ENCODE assay signal across 9 cellular contexts in the genomic region with DNA sequence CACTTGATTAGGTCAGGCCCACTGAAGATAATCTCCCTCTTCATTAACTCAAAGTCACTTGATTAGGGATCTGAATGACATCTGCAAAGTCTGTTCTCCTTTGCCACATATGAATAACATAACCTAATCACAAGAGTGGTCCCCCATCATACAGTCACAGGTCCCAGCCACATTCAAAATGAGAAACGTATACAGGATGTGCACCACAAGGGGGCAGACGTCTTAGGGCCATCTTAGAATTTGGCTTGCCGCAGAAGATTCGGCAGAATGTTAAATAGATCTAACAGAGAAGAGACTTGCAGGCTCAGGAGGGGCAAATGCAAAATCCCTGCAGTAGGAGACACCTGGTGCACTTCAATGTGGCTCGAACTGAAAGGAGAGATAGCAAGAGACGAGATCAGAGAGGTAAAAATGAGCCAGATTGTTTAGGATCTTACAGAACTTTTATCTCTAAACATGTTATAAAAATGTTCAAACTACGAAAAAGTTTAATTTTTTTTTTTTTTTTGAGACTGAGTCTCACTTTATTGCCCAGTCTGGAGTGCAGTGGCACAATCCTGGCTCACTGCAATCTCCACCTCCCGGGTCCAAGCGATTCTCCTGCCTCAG. TPM values are rescaled to one million over a fixed set of nuclear protein-coding genes. Genes with fewer than 3 reads are reported as not detected.
DNase-seq lines count a peak whose midpoint lies in the region; ATAC-seq and TF ChIP-seq lines count a peak whose summit lies in the region.
"Had no signal": no experiment of that assay in that cellular context is flagged by ENCODE, and none has a peak within 500 bp of the region (broad histone marks: within the 10 kb centered on the region; RNA-seq: fewer than 3 reads in every experiment).

No MANE protein-coding gene starts in this region.

- TF ChIP-seq CTCF in DOHH2 (IDR thresholded peaks at IDR 0.05; ENCODE audit: low read depth, low read length, poor library complexity, severe bottlenecking), result peak; percentile 92
- peak; percentile 88 to 93 for TF ChIP-seq CTCF in GM23338 (conservative IDR thresholded peaks at IDR 0.05; ENCODE audit: low read depth in 2 of 2)
- peak; percentile 80 for TF ChIP-seq CTCF in epithelial cell of esophagus (IDR thresholded peaks at IDR 0.05; ENCODE audit: insufficient read depth, low read depth, low read length, missing control alignments)
- peak; percentile 67 for TF ChIP-seq CTCF in neural crest cell (conservative IDR thresholded peaks at IDR 0.05)
- peak; percentile 74 for TF ChIP-seq CTCF in type B pancreatic cell (conservative IDR thresholded peaks at IDR 0.05)

- DNase-seq in GM23338 (ENCODE audit: low spot score), result peak; percentile 93
- DNase-seq in NCI-H69 (lab: John Stamatoyannopoulos, UW), result peak; percentile 49
- peak; percentile 35 to 38 for DNase-seq in activated CD8-positive, alpha-beta memory T cell treated with anti-CD3 and anti-CD28 coated beads for 4 hours (ENCODE audit: low read depth in 2 of 2)
- peak; percentile 61 for DNase-seq in epithelial cell of esophagus (ENCODE audit: low read depth)
- peak; percentile 46 for DNase-seq in neural crest cell (ENCODE audit: low read depth, low spot score)
- no peak for DNase-seq in type B pancreatic cell (ENCODE audit: extremely low spot score, unreplicated experiment)
- no peak for DNase-seq in HK-2 (ENCODE audit: unreplicated experiment)

- ATAC-seq in GM23338, result peak; percentile 72

- H3K27me3 Mint-ChIP-seq in GM23338 (ENCODE audit: insufficient read depth, low read depth, poor library complexity) (peaks cover 3% of the 10 kb centered on the region), neural crest cell (ENCODE audit: low read depth) (peaks cover 5% of the 10 kb centered on the region), type B pancreatic cell (peaks cover 12% of the 10 kb centered on the region)

- H3K4me1 Mint-ChIP-seq in GM23338 (peaks cover 25% of the 10 kb centered on the region), neural crest cell (peaks cover 7% of the 10 kb centered on the region), type B pancreatic cell (ENCODE audit: unreplicated experiment) (peaks cover 8% of the 10 kb centered on the region)

- peaks cover 13% of the 10 kb centered on the region for H3K4me1 ChIP-seq in DOHH2 (ENCODE audit: control insufficient read depth, low read length)
- H3K4me1 ChIP-seq in GM23338 (ENCODE audit: insufficient read depth), result peaks cover 15% of the 10 kb centered on the region

- H3K27ac Mint-ChIP-seq in GM23338, result no peak overlapping the region
- no peak overlapping the region for H3K27ac Mint-ChIP-seq in neural crest cell (ENCODE audit: unreplicated experiment)
- no peak overlapping the region for H3K27ac Mint-ChIP-seq in type B pancreatic cell

- H2AFZ ChIP-seq in GM23338, result no peak overlapping the region

- H3K79me2 ChIP-seq in DOHH2 (ENCODE audit: control insufficient read depth, low read length) (no peaks in the 10 kb centered on the region), GM23338 (replicated peaks; ENCODE audit: insufficient read depth) (no peaks in the 10 kb centered on the region)

- H3K9me3 Mint-ChIP-seq in GM23338 (no peaks in the 10 kb centered on the region; the same call in 2 of the 3 replicates), neural crest cell (no peaks in the 10 kb centered on the region), type B pancreatic cell (no peaks in the 10 kb centered on the region)

- H3K36me3 Mint-ChIP-seq in GM23338 (ENCODE audit: low read depth) (peaks cover 4% of the 10 kb centered on the region; the same call in 1 of the 3 replicates), neural crest cell (ENCODE audit: low read depth) (no peaks in the 10 kb centered on the region), type B pancreatic cell (no peaks in the 10 kb centered on the region)

- H4K20me1 ChIP-seq in DOHH2 (ENCODE audit: control insufficient read depth, insufficient read depth, low read depth, low read length) (no peaks in the 10 kb centered on the region), GM23338 (replicated peaks; ENCODE audit: insufficient read depth) (no peaks in the 10 kb centered on the region)

- H3K27me3 ChIP-seq in DOHH2 (ENCODE audit: control insufficient read depth, low read length), result peaks cover 11% of the 10 kb centered on the region
- no peaks in the 10 kb centered on the region for H3K27me3 ChIP-seq in GM23338 (ENCODE audit: insufficient read depth)
- H3K27me3 ChIP-seq: SJSA1 had no signal

- H3K27ac ChIP-seq in DOHH2 (ENCODE audit: low read depth, low read length), result no peak overlapping the region
- no peak overlapping the region for H3K27ac ChIP-seq in GM23338 (ENCODE audit: low read depth)
- H3K27ac ChIP-seq: SJSA1 had no signal

- peaks cover 3% of the 10 kb centered on the region; the same call in 1 of the 2 replicates for H3K9me3 ChIP-seq in DOHH2 (ENCODE audit: control insufficient read depth, insufficient read depth, low read length)

- H3F3A ChIP-seq in DOHH2 (ENCODE audit: control insufficient read depth, insufficient read depth), result 0 out of 2 replicates have a peak, but pooled peaks cover under 1% of the 10 kb centered on the region
- no peaks in the 10 kb centered on the region for H3F3A ChIP-seq in GM23338 (replicated peaks; ENCODE audit: low read depth)

- peak overlapping the region; percentile 34; the same call in 1 of the 2 replicates for H3K4me2 ChIP-seq in DOHH2 (ENCODE audit: low read length)
- H3K4me2 ChIP-seq in GM23338, result no peak overlapping the region

- no peaks in the 10 kb centered on the region for H3K36me3 ChIP-seq in DOHH2 (ENCODE audit: control insufficient read depth, low read length)
- H3K36me3 ChIP-seq in GM23338 (ENCODE audit: insufficient read depth), result no peaks in the 10 kb centered on the region
- H3K36me3 ChIP-seq: SJSA1 had no signal

- H3K4me3 Mint-ChIP-seq in GM23338 (no peak overlapping the region), neural crest cell (no peak overlapping the region), type B pancreatic cell (no peak overlapping the region)

- H3K4me3 ChIP-seq in DOHH2 (ENCODE audit: low read length) (no peak overlapping the region), GM23338 (no peak overlapping the region), epithelial cell of esophagus (ENCODE audit: low read length) (no peak overlapping the region)
- H3K4me3 ChIP-seq: SJSA1 had no signal

- H3K9me2 ChIP-seq in DOHH2 (replicated peaks; ENCODE audit: control insufficient read depth, low read length) (no peaks in the 10 kb centered on the region), GM23338 (ENCODE audit: insufficient read depth) (peaks cover 8% of the 10 kb centered on the region)

TF ChIP-seq in GM23338, 12 proteins besides CTCF, POLR2A, EP300 and RAD21:
- no peak for TF ChIP-seq POLR2AphosphoS5 (IDR thresholded peaks at IDR 0.05; ENCODE audit: low read depth)
- TF ChIP-seq EZH2phosphoT487 (IDR thresholded peaks at IDR 0.05; ENCODE audit: unreplicated experiment), result no peak
- TF ChIP-seq, protein P1, sequence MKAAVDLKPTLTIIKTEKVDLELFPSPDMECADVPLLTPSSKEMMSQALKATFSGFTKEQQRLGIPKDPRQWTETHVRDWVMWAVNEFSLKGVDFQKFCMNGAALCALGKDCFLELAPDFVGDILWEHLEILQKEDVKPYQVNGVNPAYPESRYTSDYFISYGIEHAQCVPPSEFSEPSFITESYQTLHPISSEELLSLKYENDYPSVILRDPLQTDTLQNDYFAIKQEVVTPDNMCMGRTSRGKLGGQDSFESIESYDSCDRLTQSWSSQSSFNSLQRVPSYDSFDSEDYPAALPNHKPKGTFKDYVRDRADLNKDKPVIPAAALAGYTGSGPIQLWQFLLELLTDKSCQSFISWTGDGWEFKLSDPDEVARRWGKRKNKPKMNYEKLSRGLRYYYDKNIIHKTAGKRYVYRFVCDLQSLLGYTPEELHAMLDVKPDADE (IDR thresholded peaks at IDR 0.05), result no peak
- TF ChIP-seq EZH2 (IDR thresholded peaks at IDR 0.05; ENCODE audit: low read depth, unreplicated experiment), result no peak

RNA-seq across cellular contexts. Expression of gene SMC3, which starts 10.4 kb away (rescaled TPM):
- total RNA-seq in GM23338 (2014; rRNA removed; shearing (Covaris generic)), result 72.3 and 72.8 TPM in 2 replicates
- 237 and 320 TPM in 2 replicates for polyA plus RNA-seq in GM23338 (2016; fragmentation: Nextera tagmentation; extraction: Ambion mirVana)
- total RNA-seq in neural crest cell (87.8 and 89.5 TPM in 2 replicates), type B pancreatic cell (ENCODE audit: low replicate concordance) (39.0 and 60.6 TPM in 2 replicates)

RNA-seq across cellular contexts. Expression of gene DUSP5, which starts 59.4 kb away (rescaled TPM):
- total RNA-seq in GM23338 (2014; rRNA removed; shearing (Covaris generic)), result 35.0 and 35.9 TPM in 2 replicates
- polyA plus RNA-seq in GM23338 (2016; fragmentation: Nextera tagmentation; extraction: Ambion mirVana), result 10.8 and 15.4 TPM in 2 replicates
- total RNA-seq in neural crest cell, result 2.4 and 2.5 TPM in 2 replicates
- total RNA-seq in type B pancreatic cell (ENCODE audit: low replicate concordance), result 16.3 and 61.6 TPM in 2 replicates

Comparison
In these comparisons a context has a peak if more than half of its experiments do, and no peak if none do; other contexts are left out.
1. DNase-seq: peak in GM23338 (single experiment), NCI-H69 (single experiment), activated CD8-positive, alpha-beta memory T cell treated with anti-CD3 and anti-CD28 coated beads for 4 hours (2 of 2), epithelial cell of esophagus (single experiment) and neural crest cell (single experiment); none in type B pancreatic cell (single experiment) and HK-2 (single experiment).
2. Peak in every context shown above with its lines, with median percentiles within 50 percentile points of each other: CTCF ChIP-seq.